ENCODE assay signal across 1 cellular context in genomic region chr4:121778991-121779628, GRCh38.
TF ChIP-seq lines count a peak whose summit lies in the region.

No MANE protein-coding gene starts in this region.

TF ChIP-seq in Ishikawa, 13 proteins besides CTCF, POLR2A, EP300 and RAD21 (continued from another document):
- no peak for TF ChIP-seq CREB1 (IDR thresholded peaks at IDR 0.05; ENCODE audit: low read depth)
